35 cellular contexts compared by ENCODE assay signal in genomic region chr1:44111861-44112260, GRCh38. TPM values are rescaled to one million over a fixed set of nuclear protein-coding genes. Genes with fewer than 3 reads are reported as not detected.
"Had no signal": no experiment of that assay in that cellular context is flagged by ENCODE, and none has a peak within 500 bp of the region (broad histone marks: within the 10 kb centered on the region; RNA-seq: fewer than 3 reads in every experiment).

No MANE protein-coding gene starts in this region.

- H3K9me3 ChIP-seq: body of pancreas, breast epithelium had no signal

- ATAC-seq: activated CD8-positive, alpha-beta T cell treated with anti-CD3 and anti-CD28 coated beads for 36 hours; activated naive CD8-positive, alpha-beta T cell treated with anti-CD3 and anti-CD28 coated beads, Interleukin-2, amount 50 U/mL, for 24 hours; body of pancreas had no signal

- H3K4me1 ChIP-seq: body of pancreas, breast epithelium had no signal

- H3K4me3 ChIP-seq: body of pancreas, breast epithelium had no signal

- FAIRE-seq: astrocyte, colon, TTC549 had no signal

- H3K27me3 ChIP-seq: body of pancreas, brain microvascular endothelial cell, breast epithelium had no signal

- DNase-seq: activated B cell treated with CpG ODN at 0.5 μM for 24 hours; activated CD4-positive, alpha-beta memory T cell treated with anti-CD3 and anti-CD28 coated beads for 36 hours; activated CD4-positive, alpha-beta T cell treated with anti-CD3 and anti-CD28 coated beads for 4 hours; activated CD4-positive, alpha-beta T cell treated with anti-CD3 and anti-CD28 coated beads, Interleukin-2, amount 10 ng/mL, durations not matched to agents 24 days and 14 days; activated CD4-positive, alpha-beta T cell treated with anti-CD3 and anti-CD28 coated beads, Interleukin-2, amount 50 U/mL, for 1 hour; activated CD4-positive, alpha-beta T cell treated with anti-CD3 and anti-CD28 coated beads, Interleukin-2, amount 50 U/mL, for 4 hours; activated CD4-positive, CD25-positive, alpha-beta regulatory T cell treated with anti-CD3 and anti-CD28 coated beads, Interleukin-2, amount 50 U/mL, for 72 hours; activated CD8-positive, alpha-beta memory T cell treated with anti-CD3 and anti-CD28 coated beads, Interleukin-2, amount 50 U/mL, for 4 hours; activated CD8-positive, alpha-beta T cell treated with anti-CD3 and anti-CD28 coated beads for 36 hours; activated effector memory CD4-positive, alpha-beta T cell treated with Interleukin-2 at 50 U/mL for 16 hours; activated gamma-delta T cell; activated naive CD4-positive, alpha-beta T cell treated with anti-CD3 and anti-CD28 coated beads, Interleukin-2, amount 10 ng/mL, durations not matched to agents 7 days and 5 days; activated naive CD4-positive, alpha-beta T cell treated with Interleukin-2 at 50 U/mL for 16 hours; activated naive CD8-positive, alpha-beta T cell treated with anti-CD3 and anti-CD28 coated beads, Interleukin-2, amount 10 ng/mL, durations not matched to agents 7 days and 5 days; activated naive CD8-positive, alpha-beta T cell treated with anti-CD3 and anti-CD28 coated beads, Interleukin-2, amount 50 U/mL, for 24 hours; activated T-cell treated with anti-CD3 and anti-CD28 coated beads for 4 hours; activated T-cell treated with anti-CD3 and anti-CD28 coated beads, Interleukin-2, amount 50 U/mL, for 24 hours; activated T-cell treated with anti-CD3 and anti-CD28 coated beads, Interleukin-2, amount 50 U/mL, for 48 hours; amniotic stem cell; aorta; body of pancreas; brain microvascular endothelial cell; central memory CD4-positive, alpha-beta T cell; T-helper 2 cell; T-helper 9 cell had no signal

- H3K27ac ChIP-seq: body of pancreas, brain microvascular endothelial cell, breast epithelium, VCaP had no signal

- H3K36me3 ChIP-seq: brain microvascular endothelial cell, breast epithelium had no signal

RNA-seq across cellular contexts. Expression of gene KLF17, which starts 6.8 kb away (rescaled TPM):
- total RNA-seq: activated B cell treated with CpG ODN at 0.5 μM for 24 hours; activated CD4-positive, alpha-beta memory T cell treated with anti-CD3 and anti-CD28 coated beads for 36 hours; activated CD4-positive, alpha-beta T cell treated with anti-CD3 and anti-CD28 coated beads, Interleukin-2, amount 10 ng/mL, durations not matched to agents 24 days and 14 days; activated CD8-positive, alpha-beta memory T cell treated with anti-CD3 and anti-CD28 coated beads for 36 hours; activated CD8-positive, alpha-beta T cell treated with anti-CD3 and anti-CD28 coated beads for 36 hours; activated naive CD8-positive, alpha-beta T cell treated with anti-CD3 and anti-CD28 coated beads, Interleukin-2, amount 10 ng/mL, durations not matched to agents 7 days and 5 days; activated T-helper 2 cell treated with anti-CD3 and anti-CD28 coated beads, Interferon-gamma antibody, Interleukin-2, Interleukin-4, amounts not matched to agents 10 μg/mL and 5 μg/mL and 100 μg/mL, durations not matched to agents 14 hours and 24 hours and 36 hours; body of pancreas; breast epithelium; cardiac septum; cerebellum had no signal

RNA-seq across cellular contexts. Expression of gene KLF18, which starts 29.6 kb away (rescaled TPM):
- total RNA-seq: activated B cell treated with CpG ODN at 0.5 μM for 24 hours; activated CD4-positive, alpha-beta memory T cell treated with anti-CD3 and anti-CD28 coated beads for 36 hours; activated CD4-positive, alpha-beta T cell treated with anti-CD3 and anti-CD28 coated beads, Interleukin-2, amount 10 ng/mL, durations not matched to agents 24 days and 14 days; activated CD8-positive, alpha-beta memory T cell treated with anti-CD3 and anti-CD28 coated beads for 36 hours; activated CD8-positive, alpha-beta T cell treated with anti-CD3 and anti-CD28 coated beads for 36 hours; activated naive CD8-positive, alpha-beta T cell treated with anti-CD3 and anti-CD28 coated beads, Interleukin-2, amount 10 ng/mL, durations not matched to agents 7 days and 5 days; activated T-helper 2 cell treated with anti-CD3 and anti-CD28 coated beads, Interferon-gamma antibody, Interleukin-2, Interleukin-4, amounts not matched to agents 10 μg/mL and 5 μg/mL and 100 μg/mL, durations not matched to agents 14 hours and 24 hours and 36 hours; aorta; astrocyte; body of pancreas; breast epithelium; cardiac septum; cerebellum had no signal
- polyA plus RNA-seq: adipose tissue, aorta had no signal
